14 cellular contexts compared by ENCODE assay signal in the genomic region with DNA sequence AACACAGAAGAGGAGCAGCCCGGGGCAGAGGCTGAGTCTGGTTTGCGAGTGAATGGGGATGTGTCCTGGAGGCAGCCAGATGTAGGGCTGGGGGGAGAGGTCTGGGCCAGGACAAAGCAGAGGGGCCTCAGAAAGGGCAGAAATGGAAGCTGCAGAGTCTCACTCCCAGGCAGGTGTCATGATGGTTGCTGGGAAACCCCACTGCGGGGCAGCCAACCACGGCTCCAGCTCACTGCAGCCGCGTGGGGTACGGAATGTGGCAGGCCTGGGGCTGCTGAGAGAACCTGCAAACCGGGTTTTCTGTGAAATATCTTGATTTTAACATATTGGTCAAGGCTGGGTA. TPM values are rescaled to one million over a fixed set of nuclear protein-coding genes. Genes with fewer than 3 reads are reported as not detected.
DNase-seq lines count a peak whose midpoint lies in the region; ATAC-seq and TF ChIP-seq lines count a peak whose summit lies in the region.
"Had no signal": no experiment of that assay in that cellular context is flagged by ENCODE, and none has a peak within 500 bp of the region (broad histone marks: within the 10 kb centered on the region; RNA-seq: fewer than 3 reads in every experiment).

No MANE protein-coding gene starts in this region.

- H3K36me3 Mint-ChIP-seq in activated naive CD8-positive, alpha-beta T cell treated with anti-CD3 and anti-CD28 coated beads, Interleukin-2, amount 50 U/mL, for 24 hours (ENCODE audit: low read depth): no peaks in the 10 kb centered on the region
- H3K36me3 Mint-ChIP-seq in type B pancreatic cell: no peaks in the 10 kb centered on the region

- H3K27me3 Mint-ChIP-seq in activated naive CD8-positive, alpha-beta T cell treated with anti-CD3 and anti-CD28 coated beads, Interleukin-2, amount 50 U/mL, for 24 hours: peaks cover 29% of the 10 kb centered on the region
- H3K27me3 Mint-ChIP-seq in type B pancreatic cell: no peaks in the 10 kb centered on the region

- intact Hi-C loops in Right ventricle myocardium inferior (cut with DNase I): no loop called here
- intact Hi-C loops in left cardiac atrium (cut with DNase I): no loop called here

- ATAC-seq in Right ventricle myocardium inferior (no peak), left cardiac atrium (no peak), HG02885 (IDR thresholded peaks at IDR 0.05; ENCODE audit: poor library complexity, unreplicated experiment) (peak; percentile 54)
- peak; percentile 37 for ATAC-seq in activated naive CD8-positive, alpha-beta T cell treated with anti-CD3 and anti-CD28 coated beads, Interleukin-2, amount 50 U/mL, for 24 hours
- ATAC-seq: body of pancreas had no signal

- no peaks in the 10 kb centered on the region for H3K9me3 Mint-ChIP-seq in activated naive CD8-positive, alpha-beta T cell treated with anti-CD3 and anti-CD28 coated beads, Interleukin-2, amount 50 U/mL, for 24 hours
- no peaks in the 10 kb centered on the region for H3K9me3 Mint-ChIP-seq in type B pancreatic cell
- H3K9me3 Mint-ChIP-seq: endodermal cell had no signal

- H3K27ac Mint-ChIP-seq in activated naive CD8-positive, alpha-beta T cell treated with anti-CD3 and anti-CD28 coated beads, Interleukin-2, amount 50 U/mL, for 24 hours: peak overlapping the region; percentile 60
- no peak overlapping the region for H3K27ac Mint-ChIP-seq in type B pancreatic cell
- H3K27ac Mint-ChIP-seq: endodermal cell had no signal

- TF ChIP-seq CTCF in type B pancreatic cell (conservative IDR thresholded peaks at IDR 0.05): no peak

- peak; percentile 1 for DNase-seq in Right ventricle myocardium inferior (ENCODE audit: missing footprints)
- no peak for DNase-seq in left cardiac atrium
- peak; percentile 46 for DNase-seq in activated naive CD8-positive, alpha-beta T cell treated with anti-CD3 and anti-CD28 coated beads, Interleukin-2, amount 50 U/mL, for 24 hours
- DNase-seq in type B pancreatic cell (ENCODE audit: extremely low spot score, unreplicated experiment): no peak
- DNase-seq in DMS153 treated with DMSO at 0.1 percent for 48 hours (lab: John Stamatoyannopoulos, UW; ENCODE audit: unreplicated experiment): no peak
- no peak for DNase-seq in mesenteric fat pad (ENCODE audit: low spot score)
- no peak for DNase-seq in HT-29 (ENCODE audit: low spot score)
- DNase-seq: body of pancreas, endodermal cell, GDM1, NCI-H187, nucleus accumbens, spleen had no signal

- H3K4me3 Mint-ChIP-seq in activated naive CD8-positive, alpha-beta T cell treated with anti-CD3 and anti-CD28 coated beads, Interleukin-2, amount 50 U/mL, for 24 hours: peak overlapping the region; percentile 44
- peak overlapping the region; percentile 31 for H3K4me3 Mint-ChIP-seq in type B pancreatic cell
- H3K4me3 Mint-ChIP-seq: endodermal cell had no signal

- peaks cover 37% of the 10 kb centered on the region for H3K4me1 Mint-ChIP-seq in activated naive CD8-positive, alpha-beta T cell treated with anti-CD3 and anti-CD28 coated beads, Interleukin-2, amount 50 U/mL, for 24 hours
- peaks cover 14% of the 10 kb centered on the region for H3K4me1 Mint-ChIP-seq in type B pancreatic cell (ENCODE audit: unreplicated experiment)

RNA-seq across cellular contexts. Expression of a gene that starts 57.8 kb away (rescaled TPM):
- 28.9 TPM for total RNA-seq in Right ventricle myocardium inferior
- total RNA-seq in left cardiac atrium: 10 to 100 TPM; 24.3 to 24.9 TPM
- 39.1 and 66.9 TPM in 2 replicates for total RNA-seq in type B pancreatic cell (ENCODE audit: low replicate concordance)
- 35.7 TPM for total RNA-seq in mesenteric fat pad
- 36.3 and 50.6 TPM in 2 replicates for total RNA-seq in HT-29 (2014; rRNA removed; shearing (Covaris generic))

RNA-seq across cellular contexts. Expression of a gene that starts 57.8 kb away (rescaled TPM):
- total RNA-seq in Right ventricle myocardium inferior (12.4 TPM), left cardiac atrium (10 to 100 TPM; 10.2 to 10.7 TPM), type B pancreatic cell (ENCODE audit: low replicate concordance) (17.3 and 21.7 TPM in 2 replicates), mesenteric fat pad (12.3 TPM)
- 15.0 and 22.2 TPM in 2 replicates for total RNA-seq in HT-29 (2014; rRNA removed; shearing (Covaris generic))

Comparison
In these comparisons a context has a peak if more than half of its experiments do, and no peak if none do; other contexts are left out.
1. DNase-seq: peak in Right ventricle myocardium inferior (single experiment) and activated naive CD8-positive, alpha-beta T cell treated with anti-CD3 and anti-CD28 coated beads, Interleukin-2, amount 50 U/mL, for 24 hours (single experiment); none in left cardiac atrium (single experiment), type B pancreatic cell (single experiment), DMS153 treated with DMSO at 0.1 percent for 48 hours (single experiment), mesenteric fat pad (single experiment) and HT-29 (single experiment).
2. ATAC-seq: peak in HG02885 (single experiment) and activated naive CD8-positive, alpha-beta T cell treated with anti-CD3 and anti-CD28 coated beads, Interleukin-2, amount 50 U/mL, for 24 hours (single experiment); none in Right ventricle myocardium inferior (single experiment) and left cardiac atrium (0 of 2).